8 cellular contexts compared by ENCODE assay signal in the genomic region with DNA sequence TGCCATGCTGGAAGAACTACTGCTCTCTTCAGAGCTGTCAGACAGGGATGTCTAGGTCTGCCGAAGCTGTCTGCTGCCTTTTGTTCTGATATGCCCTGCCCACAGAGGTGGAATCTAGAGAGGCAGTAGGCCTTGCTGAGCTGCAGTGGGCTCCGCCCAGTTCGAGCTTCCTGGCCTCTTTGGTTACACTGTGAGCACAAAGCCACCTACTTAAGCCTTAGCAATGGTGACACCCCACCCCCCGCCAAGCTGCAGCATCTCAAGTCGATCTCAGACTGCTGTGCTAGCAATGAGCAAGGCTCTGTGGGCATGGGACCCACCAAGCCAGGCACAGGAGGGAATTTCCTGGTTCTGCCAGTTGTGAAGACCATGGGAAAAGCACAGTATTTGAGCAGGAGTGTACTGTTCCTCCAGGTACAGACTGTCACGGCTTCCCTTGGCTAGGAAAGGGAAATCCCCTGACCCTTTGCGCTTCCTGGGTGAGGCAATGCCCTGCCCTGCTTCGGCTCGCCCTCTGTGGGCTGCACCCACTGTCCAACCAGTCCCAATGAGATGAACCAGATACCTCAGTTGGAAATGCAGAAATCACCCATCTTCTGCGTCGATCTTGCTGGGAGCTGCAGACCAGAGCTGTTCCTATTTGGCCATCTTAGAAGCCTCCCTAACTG. TPM values are rescaled to one million over a fixed set of nuclear protein-coding genes. Genes with fewer than 3 reads are reported as not detected.
DNase-seq lines count a peak whose midpoint lies in the region; ATAC-seq and TF ChIP-seq lines count a peak whose summit lies in the region.
"Not testable (repeated sequence)": the region's sequence is repeated elsewhere in the genome, so short reads cannot be mapped to it uniquely, and the experiment has no call there.
"Had no signal": no experiment of that assay in that cellular context is flagged by ENCODE, and none has a peak within 500 bp of the region (broad histone marks: within the 10 kb centered on the region; RNA-seq: fewer than 3 reads in every experiment).

No MANE protein-coding gene starts in this region.

- not testable (repeated sequence) for H3K56ac ChIP-seq in mesendoderm (ENCODE audit: low read length)

- not testable (repeated sequence) for H3K4ac ChIP-seq in mesendoderm (ENCODE audit: low read depth, low read length)

- not testable (repeated sequence) for H3K36me3 ChIP-seq in GM23338 (ENCODE audit: insufficient read depth); mesendoderm (ENCODE audit: control insufficient read depth, insufficient read depth, low read length)

- not testable (repeated sequence) for H3K79me1 ChIP-seq in mesendoderm (ENCODE audit: low read length)

- not testable (repeated sequence) for H2AFZ ChIP-seq in GM23338

- H3K4me3 Mint-ChIP-seq in GM23338; T-helper 17 cell; activated naive CD8-positive, alpha-beta T cell treated with anti-CD3 and anti-CD28 coated beads, Interleukin-2, amount 50 U/mL, for 24 hours: not testable (repeated sequence)

- not testable (repeated sequence) for H3K36me3 Mint-ChIP-seq in GM23338 (ENCODE audit: low read depth); T-helper 17 cell (ENCODE audit: low read depth)
- H3K36me3 Mint-ChIP-seq in activated naive CD8-positive, alpha-beta T cell treated with anti-CD3 and anti-CD28 coated beads, Interleukin-2, amount 50 U/mL, for 24 hours (ENCODE audit: low read depth): peaks cover 17% of the 10 kb centered on the region

- H3K9me3 ChIP-seq in T-helper 17 cell (ENCODE audit: control insufficient read depth, low read length, poor library complexity, severe bottlenecking): not testable (repeated sequence)

- H3K27ac Mint-ChIP-seq in GM23338; T-helper 17 cell; activated naive CD8-positive, alpha-beta T cell treated with anti-CD3 and anti-CD28 coated beads, Interleukin-2, amount 50 U/mL, for 24 hours: not testable (repeated sequence)

- H3K9ac ChIP-seq in mesendoderm (ENCODE audit: low read length): not testable (repeated sequence)

- H4K5ac ChIP-seq in mesendoderm (ENCODE audit: low read length): not testable (repeated sequence)

- H2BK120ac ChIP-seq in mesendoderm (ENCODE audit: low read depth, low read length): not testable (repeated sequence)

- not testable (repeated sequence) for H3K79me2 ChIP-seq in GM23338 (replicated peaks; ENCODE audit: insufficient read depth); mesendoderm (ENCODE audit: control insufficient read depth, insufficient read depth, low read length)

- not testable (repeated sequence) for H3K9me3 Mint-ChIP-seq in GM23338; activated naive CD8-positive, alpha-beta T cell treated with anti-CD3 and anti-CD28 coated beads, Interleukin-2, amount 50 U/mL, for 24 hours

- not testable (repeated sequence) for H3K23ac ChIP-seq in mesendoderm (ENCODE audit: low read length)

- not testable (repeated sequence) for H2BK5ac ChIP-seq in mesendoderm (ENCODE audit: low read length)

- not testable (repeated sequence) for TF ChIP-seq CTCF in GM23338 (conservative IDR thresholded peaks at IDR 0.05; ENCODE audit: low read depth in 2 of 2)

- not testable (repeated sequence) for H3K9me2 ChIP-seq in GM23338 (ENCODE audit: insufficient read depth)

- not testable (repeated sequence) for H3K4me3 ChIP-seq in GM23338; mesendoderm (ENCODE audit: low read length)

- H3F3A ChIP-seq in GM23338 (replicated peaks; ENCODE audit: low read depth): not testable (repeated sequence)

- not testable (repeated sequence) for H2AK5ac ChIP-seq in mesendoderm (ENCODE audit: low read length)

- ATAC-seq in GM23338 (peak; percentile 78), T-helper 17 cell (peak; percentile 85)
- ATAC-seq in activated naive CD8-positive, alpha-beta T cell treated with anti-CD3 and anti-CD28 coated beads, Interleukin-2, amount 50 U/mL, for 24 hours: peak; percentile 36

- not testable (repeated sequence) for H3K27me3 ChIP-seq in GM23338 (ENCODE audit: insufficient read depth); mesendoderm (ENCODE audit: insufficient read depth, low read length, poor library complexity)

- DNase-seq in GM23338 (ENCODE audit: low spot score) (peak; percentile 39), T-helper 17 cell (peak in 1 of 3 donors; percentile 11), mesendoderm (peak; percentile 65)
- peak; percentile 11 to 26 for DNase-seq in activated CD4-positive, alpha-beta T cell treated with anti-CD3 and anti-CD28 coated beads, Interleukin-2, amount 50 U/mL, for 48 hours
- peak; percentile 35 to 53 for DNase-seq in activated T-cell treated with anti-CD3 and anti-CD28 coated beads, Interleukin-2, amount 50 U/mL, for 48 hours
- peak; percentile 13 for DNase-seq in activated naive CD8-positive, alpha-beta T cell treated with anti-CD3 and anti-CD28 coated beads, Interleukin-2, amount 50 U/mL, for 24 hours
- DNase-seq in stimulated activated CD4-positive, alpha-beta T cell treated with anti-CD3 and anti-CD28 coated beads, Interleukin-2, amount 100 ng/mL, for 4 hours (ENCODE audit: low read depth): peak; percentile 5

- H2BK15ac ChIP-seq in mesendoderm (replicated peaks; ENCODE audit: low read depth): not testable (repeated sequence)

- H3K27ac ChIP-seq in GM23338 (ENCODE audit: low read depth); mesendoderm (ENCODE audit: low read depth, low read length): not testable (repeated sequence)

- no CpG with 5 or more reads among the region's 11 CpGs for WGBS in mesendoderm (ENCODE audit: extremely low coverage, insufficient coverage, low lambda C conversion rate)

- H3K18ac ChIP-seq in mesendoderm (ENCODE audit: low read length): not testable (repeated sequence)

- not testable (repeated sequence) for H3K27me3 Mint-ChIP-seq in GM23338 (ENCODE audit: insufficient read depth, low read depth, poor library complexity); T-helper 17 cell; activated naive CD8-positive, alpha-beta T cell treated with anti-CD3 and anti-CD28 coated beads, Interleukin-2, amount 50 U/mL, for 24 hours

- H4K20me1 ChIP-seq in GM23338 (replicated peaks; ENCODE audit: insufficient read depth): not testable (repeated sequence)

- not testable (repeated sequence) for H3K4me2 ChIP-seq in GM23338; mesendoderm (ENCODE audit: low read length)

- H4K8ac ChIP-seq in mesendoderm (ENCODE audit: low read depth, low read length): not testable (repeated sequence)

- not testable (repeated sequence) for H3K4me1 ChIP-seq in GM23338 (ENCODE audit: insufficient read depth); mesendoderm (ENCODE audit: control insufficient read depth, low read depth, low read length)

- H3K4me1 Mint-ChIP-seq in GM23338; T-helper 17 cell; activated naive CD8-positive, alpha-beta T cell treated with anti-CD3 and anti-CD28 coated beads, Interleukin-2, amount 50 U/mL, for 24 hours: not testable (repeated sequence)

RNA-seq across cellular contexts. Expression of gene ITGA9, which starts 20.9 kb away (rescaled TPM):
- total RNA-seq in GM23338 (2014; rRNA removed; shearing (Covaris generic)): 5.0 and 5.4 TPM in 2 replicates
- polyA plus RNA-seq in GM23338 (2016; fragmentation: Nextera tagmentation; extraction: Ambion mirVana): 0.94 and 0.99 TPM in 2 replicates
- under 1 TPM; 0.12 to 0.16 TPM for total RNA-seq in T-helper 17 cell
- polyA plus RNA-seq in mesendoderm (2013, experiment 1 of 2): 7.7 TPM
- 7.4 TPM for polyA plus RNA-seq in mesendoderm (2013, experiment 2 of 2)
- total RNA-seq: HT1080 had no signal
